Comparison of ENCODE assay signal across 23 cellular contexts in genomic region chr12:106644335-106645073, GRCh38.
DNase-seq lines count a peak whose midpoint lies in the region; ATAC-seq, FAIRE-seq and TF ChIP-seq lines count a peak whose summit lies in the region.
"Had no signal": no experiment of that assay in that cellular context is flagged by ENCODE, and none has a peak within 500 bp of the region (broad histone marks: within the 10 kb centered on the region; RNA-seq: fewer than 3 reads in every experiment).

No MANE protein-coding gene starts in this region.

- no peaks in the 10 kb centered on the region for H3K9me3 ChIP-seq in breast epithelium
- no peaks in the 10 kb centered on the region for H3K9me3 ChIP-seq in esophagus muscularis mucosa
- no peaks in the 10 kb centered on the region for H3K9me3 ChIP-seq in tibial nerve
- H3K9me3 ChIP-seq in CD8-positive, alpha-beta T cell (ENCODE audit: low read length): no peaks in the 10 kb centered on the region
- no peaks in the 10 kb centered on the region for H3K9me3 ChIP-seq in kidney (ENCODE audit: control insufficient read depth in 1 of 2, low read length in 2 of 2)
- H3K9me3 ChIP-seq: A549, ovary had no signal

- no peak for TF ChIP-seq EP300 in esophagus muscularis mucosa (IDR thresholded peaks at IDR 0.05)
- TF ChIP-seq EP300 in tibial nerve (IDR thresholded peaks at IDR 0.05): no peak

- POLR2A ChIA-PET in MCF 10A (lab: Yijun Ruan, JAX): interaction anchor here (0.7 kb wide), 1 partner anchor 72 kb away, joined by 3 read pairs; no protein-coding TSS in a partner anchor
- POLR2A ChIA-PET in CD8-positive, alpha-beta T cell (lab: Charles Lee): no interaction called here

- no peaks in the 10 kb centered on the region for H3K36me3 Mint-ChIP-seq in MCF 10A (ENCODE audit: insufficient read depth, unreplicated experiment)
- no peaks in the 10 kb centered on the region for H3K36me3 Mint-ChIP-seq in CD8-positive, alpha-beta T cell
- H3K36me3 Mint-ChIP-seq: activated CD8-positive, alpha-beta memory T cell treated with anti-CD3 and anti-CD28 coated beads, Interleukin-2, amount 10 ng/mL, durations not matched to agents 7 days and 5 days; activated naive CD8-positive, alpha-beta T cell had no signal

- H3K27ac Mint-ChIP-seq in MCF 10A (ENCODE audit: low read depth, unreplicated experiment): no peak overlapping the region
- H3K27ac Mint-ChIP-seq in CD8-positive, alpha-beta T cell: no peak overlapping the region
- H3K27ac Mint-ChIP-seq: activated CD4-positive, alpha-beta T cell treated with anti-CD3 and anti-CD28 coated beads, Interleukin-2, amount 10 ng/mL, durations not matched to agents 24 days and 14 days; activated CD8-positive, alpha-beta memory T cell treated with anti-CD3 and anti-CD28 coated beads, Interleukin-2, amount 10 ng/mL, durations not matched to agents 7 days and 5 days; activated naive CD8-positive, alpha-beta T cell; activated T-helper 1 cell treated with anti-CD3 and anti-CD28 coated beads, Interleukin-12 subunit alpha, Interleukin-12 subunit beta, Interleukin-2, Interleukin-4 antibody, amounts not matched to agents 30 ng/mL and 10 ng/mL and 1 ng/mL, durations not matched to agents 14 hours and 24 hours and 36 hours had no signal

- peaks cover 4% of the 10 kb centered on the region for H3K4me1 Mint-ChIP-seq in MCF 10A (ENCODE audit: insufficient read depth, unreplicated experiment)
- no peaks in the 10 kb centered on the region for H3K4me1 Mint-ChIP-seq in CD8-positive, alpha-beta T cell (ENCODE audit: low read depth)
- H3K4me1 Mint-ChIP-seq: activated CD4-positive, alpha-beta T cell treated with anti-CD3 and anti-CD28 coated beads, Interleukin-2, amount 10 ng/mL, durations not matched to agents 24 days and 14 days; activated CD8-positive, alpha-beta memory T cell treated with anti-CD3 and anti-CD28 coated beads, Interleukin-2, amount 10 ng/mL, durations not matched to agents 7 days and 5 days had no signal

- H3K27me3 ChIP-seq in breast epithelium (no peaks in the 10 kb centered on the region), esophagus muscularis mucosa (peaks cover 0 to 9% (median 0%) of the 10 kb centered on the region in 4 donors), tibial nerve (no peaks in the 10 kb centered on the region)
- no peaks in the 10 kb centered on the region for H3K27me3 ChIP-seq in CD8-positive, alpha-beta T cell (ENCODE audit: insufficient read depth, low read length)
- H3K27me3 ChIP-seq: hepatocyte, ovary had no signal

- TF ChIP-seq CTCF in breast epithelium (IDR thresholded peaks at IDR 0.05) (no peak), MCF 10A (IDR thresholded peaks at IDR 0.05; ENCODE audit: unreplicated experiment) (no peak), esophagus muscularis mucosa (IDR thresholded peaks at IDR 0.05) (no peak), tibial nerve (IDR thresholded peaks at IDR 0.05) (no peak), kidney (IDR thresholded peaks at IDR 0.05; ENCODE audit: borderline replicate concordance, extremely low read depth, insufficient read depth) (no peak)
- no peak for TF ChIP-seq CTCF in CD8-positive, alpha-beta T cell (IDR thresholded peaks at IDR 0.05)

- peak overlapping the region; percentile 85 to 91 for H3K27ac ChIP-seq in breast epithelium
- no peak overlapping the region for H3K27ac ChIP-seq in esophagus muscularis mucosa (replicated peaks in 1 of 4)
- H3K27ac ChIP-seq in tibial nerve: peak overlapping the region; percentile 46 to 90 (median 74)
- H3K27ac ChIP-seq in CD8-positive, alpha-beta T cell (ENCODE audit: low read depth, low read length): no peak overlapping the region
- no peak overlapping the region for H3K27ac ChIP-seq in kidney (ENCODE audit: low read depth in 2 of 2, low read length in 2 of 2)
- H3K27ac ChIP-seq: A549, hepatocyte, ovary had no signal

- peaks cover 11% of the 10 kb centered on the region for H3K27me3 Mint-ChIP-seq in MCF 10A (ENCODE audit: insufficient read depth, unreplicated experiment)
- peaks cover 8% of the 10 kb centered on the region for H3K27me3 Mint-ChIP-seq in CD8-positive, alpha-beta T cell (ENCODE audit: low read depth)

- no peak for ATAC-seq in CD8-positive, alpha-beta T cell
- ATAC-seq: A549; activated CD8-positive, alpha-beta memory T cell treated with anti-CD3 and anti-CD28 coated beads, Interleukin-2, amount 10 ng/mL, durations not matched to agents 7 days and 5 days; HCT116 had no signal

- no TSS peak for BruUV-seq in MCF 10A (replicated peaks; lab: Mats Ljungman, UMichigan)

- no peak for FAIRE-seq in kidney (lab: Jason Lieb, UNC)
- FAIRE-seq: A549, D721Med, small intestine, urothelium cell line had no signal

- no peak overlapping the region for H3K9ac ChIP-seq in kidney (ENCODE audit: low read length in 2 of 2)

- H3K9me3 Mint-ChIP-seq in MCF 10A (ENCODE audit: unreplicated experiment): no peaks in the 10 kb centered on the region
- H3K9me3 Mint-ChIP-seq in CD8-positive, alpha-beta T cell: no peaks in the 10 kb centered on the region
- H3K9me3 Mint-ChIP-seq: activated CD4-positive, alpha-beta T cell treated with anti-CD3 and anti-CD28 coated beads, Interleukin-2, amount 10 ng/mL, durations not matched to agents 24 days and 14 days; activated T-helper 1 cell treated with anti-CD3 and anti-CD28 coated beads, Interleukin-12 subunit alpha, Interleukin-12 subunit beta, Interleukin-2, Interleukin-4 antibody, amounts not matched to agents 30 ng/mL and 10 ng/mL and 1 ng/mL, durations not matched to agents 14 hours and 24 hours and 36 hours had no signal

- TF ChIP-seq POLR2A in breast epithelium (IDR thresholded peaks at IDR 0.05) (no peak), esophagus muscularis mucosa (IDR thresholded peaks at IDR 0.05; ENCODE audit: low read depth) (no peak), tibial nerve (IDR thresholded peaks at IDR 0.05) (no peak)

- H3K4me1 ChIP-seq in breast epithelium: peaks cover 0 to 3% of the 10 kb centered on the region in 2 donors
- no peaks in the 10 kb centered on the region for H3K4me1 ChIP-seq in esophagus muscularis mucosa
- peaks cover 0 to 26% (median 0%) of the 10 kb centered on the region in 4 donors for H3K4me1 ChIP-seq in tibial nerve
- no peaks in the 10 kb centered on the region for H3K4me1 ChIP-seq in CD8-positive, alpha-beta T cell (ENCODE audit: insufficient read depth, low read length)
- no peaks in the 10 kb centered on the region for H3K4me1 ChIP-seq in kidney (ENCODE audit: control insufficient read depth in 1 of 2, insufficient read depth in 1 of 2, low read depth in 1 of 2, low read length in 2 of 2)

- no peak overlapping the region for H3K4me3 Mint-ChIP-seq in MCF 10A (ENCODE audit: unreplicated experiment)
- H3K4me3 Mint-ChIP-seq in CD8-positive, alpha-beta T cell: no peak overlapping the region
- H3K4me3 Mint-ChIP-seq: activated CD4-positive, alpha-beta T cell treated with anti-CD3 and anti-CD28 coated beads, Interleukin-2, amount 10 ng/mL, durations not matched to agents 24 days and 14 days; activated CD8-positive, alpha-beta memory T cell treated with anti-CD3 and anti-CD28 coated beads, Interleukin-2, amount 10 ng/mL, durations not matched to agents 7 days and 5 days; activated naive CD8-positive, alpha-beta T cell; activated T-helper 1 cell treated with anti-CD3 and anti-CD28 coated beads, Interleukin-12 subunit alpha, Interleukin-12 subunit beta, Interleukin-2, Interleukin-4 antibody, amounts not matched to agents 30 ng/mL and 10 ng/mL and 1 ng/mL, durations not matched to agents 14 hours and 24 hours and 36 hours had no signal

- CTCF ChIA-PET in MCF 10A (lab: Yijun Ruan, JAX): no interaction called here
- CTCF ChIA-PET in CD8-positive, alpha-beta T cell (lab: Charles Lee): no interaction called here

- intact Hi-C loops in breast epithelium (cut with DNase I; ENCODE audit: low total_unique reads): no loop called here
- intact Hi-C loops in MCF 10A (cut with micrococcal nuclease): no loop called here
- intact Hi-C loops in esophagus muscularis mucosa (cut with DNase I): no loop called here
- intact Hi-C loops in CD8-positive, alpha-beta T cell (cut with DNase I, micrococcal nuclease): no loop called here
- intact Hi-C loops in kidney (cut with DNase I): no loop called here

- no peak for DNase-seq in breast epithelium (ENCODE audit: low spot score in 2 of 2)
- no peak for DNase-seq in MCF 10A (ENCODE audit: unreplicated experiment)
- DNase-seq in esophagus muscularis mucosa (ENCODE audit: extremely low spot score): peak; percentile 37
- peak; percentile 61 for DNase-seq in occipital lobe (lab: John Stamatoyannopoulos, UW)
- DNase-seq in tibial nerve (ENCODE audit: low spot score in 2 of 2): peak in 1 of 2 donors; percentile 21
- DNase-seq in CD8-positive, alpha-beta T cell: no peak
- DNase-seq in kidney: no peak
- no peak for DNase-seq in foreskin melanocyte
- DNase-seq: activated CD4-positive, alpha-beta T cell treated with anti-CD3 and anti-CD28 coated beads, Interleukin-2, amount 10 ng/mL, durations not matched to agents 24 days and 14 days; activated CD8-positive, alpha-beta memory T cell treated with anti-CD3 and anti-CD28 coated beads, Interleukin-2, amount 10 ng/mL, durations not matched to agents 7 days and 5 days; cortex of kidney; EL; NCI-H446; ovary; stimulated activated CD4-positive, alpha-beta T cell treated with anti-CD3 and anti-CD28 coated beads, Interleukin-2, amount 100 ng/mL, for 48 hours had no signal

- WGBS in esophagus muscularis mucosa: 91% methylated on average over 16 of the region's 16 CpGs
- WGBS in tibial nerve, 2 donors: 49 to 53% methylated on average over 16 of the region's 16 CpGs

- H3K4me3 ChIP-seq in breast epithelium: peak overlapping the region in 2 of 3 donors; percentile 22 to 33
- H3K4me3 ChIP-seq in esophagus muscularis mucosa: no peak overlapping the region
- peak overlapping the region in 1 of 4 donors; percentile 21 for H3K4me3 ChIP-seq in tibial nerve
- H3K4me3 ChIP-seq in CD8-positive, alpha-beta T cell (ENCODE audit: low read depth, low read length): no peak overlapping the region
- H3K4me3 ChIP-seq in kidney (ENCODE audit: low read length in 2 of 2): no peak overlapping the region
- H3K4me3 ChIP-seq: A549, hepatocyte, ovary had no signal

- no peaks in the 10 kb centered on the region for H3K36me3 ChIP-seq in breast epithelium
- no peaks in the 10 kb centered on the region for H3K36me3 ChIP-seq in esophagus muscularis mucosa
- H3K36me3 ChIP-seq in tibial nerve: no peaks in the 10 kb centered on the region
- H3K36me3 ChIP-seq in CD8-positive, alpha-beta T cell (ENCODE audit: insufficient read depth, low read length): no peaks in the 10 kb centered on the region
- H3K36me3 ChIP-seq in kidney (ENCODE audit: control insufficient read depth in 1 of 2, insufficient read depth in 2 of 2, low read length in 2 of 2): no peaks in the 10 kb centered on the region
- H3K36me3 ChIP-seq: ovary had no signal

Comparison
In these comparisons a context has a peak if more than half of its experiments do, and no peak if none do; other contexts are left out.
1. DNase-seq: peak in esophagus muscularis mucosa (single experiment) and occipital lobe (single experiment); none in breast epithelium (0 of 2), MCF 10A (single experiment), CD8-positive, alpha-beta T cell (0 of 7), kidney (single experiment) and foreskin melanocyte (single experiment).
2. H3K27ac ChIP-seq: peak in breast epithelium (2 of 2) and tibial nerve (4 of 4); none in esophagus muscularis mucosa (0 of 4), CD8-positive, alpha-beta T cell (single experiment) and kidney (0 of 2).
3. H3K4me3 ChIP-seq: peak in breast epithelium (2 of 3); none in esophagus muscularis mucosa (0 of 4), CD8-positive, alpha-beta T cell (single experiment) and kidney (0 of 2).